11 cellular contexts compared by ENCODE assay signal in the genomic region with DNA sequence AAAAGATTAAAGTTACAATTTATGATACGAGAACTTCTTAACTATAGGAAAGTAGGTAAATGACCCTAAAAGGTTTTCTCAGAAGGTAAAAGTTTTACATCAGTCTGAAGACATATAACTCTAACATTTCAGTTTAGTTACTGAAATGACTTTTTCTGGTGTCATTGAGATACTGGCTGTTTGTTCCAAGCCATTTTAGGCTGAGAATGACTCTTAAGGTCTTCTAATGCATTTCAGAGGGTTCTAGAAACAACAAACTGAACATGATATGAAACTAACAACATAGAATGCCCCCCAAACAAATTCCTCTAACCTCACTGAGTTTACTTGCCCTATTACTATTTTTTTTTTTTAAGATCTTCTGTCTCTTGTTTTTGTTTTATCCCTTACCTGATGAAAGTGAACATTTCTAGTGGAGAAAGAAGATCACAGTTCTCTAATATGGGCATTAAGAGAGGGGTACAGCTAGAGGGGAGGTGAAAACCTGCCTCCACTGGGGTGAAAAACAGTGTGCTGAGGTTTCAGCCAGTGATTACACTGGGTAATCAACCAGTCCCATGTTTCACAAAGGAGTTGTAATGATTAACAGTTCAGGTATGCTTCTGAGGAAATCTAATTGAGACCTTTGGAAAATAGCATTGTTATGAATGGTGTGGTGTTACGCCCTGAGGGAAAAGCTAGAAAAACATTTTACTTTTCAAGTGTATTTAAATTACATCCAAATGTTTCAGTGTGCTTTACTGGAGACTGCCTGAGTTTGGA. TPM values are rescaled to one million over a fixed set of nuclear protein-coding genes. Genes with fewer than 3 reads are reported as not detected.
DNase-seq lines count a peak whose midpoint lies in the region; ATAC-seq and TF ChIP-seq lines count a peak whose summit lies in the region.
"Had no signal": no experiment of that assay in that cellular context is flagged by ENCODE, and none has a peak within 500 bp of the region (broad histone marks: within the 10 kb centered on the region; RNA-seq: fewer than 3 reads in every experiment).

No MANE protein-coding gene starts in this region.

- TF ChIP-seq POLR2A in gastroesophageal sphincter (IDR thresholded peaks at IDR 0.05) (no peak), gastrocnemius medialis (IDR thresholded peaks at IDR 0.05) (no peak)

- no peaks in the 10 kb centered on the region for H3K27me3 Mint-ChIP-seq in activated CD4-positive, alpha-beta T cell treated with anti-CD3 and anti-CD28 coated beads, Interleukin-2, amount 10 ng/mL, durations not matched to agents 24 days and 14 days
- no peaks in the 10 kb centered on the region for H3K27me3 Mint-ChIP-seq in T-helper 17 cell
- no peaks in the 10 kb centered on the region for H3K27me3 Mint-ChIP-seq in stimulated activated naive B cell treated with anti-CD40 and anti-IgM and Interleukin-4, amounts not matched to agents 10 μg/mL and 1 μg/mL and 100 μg/mL, for 72 hours

- no peaks in the 10 kb centered on the region for H3K9me3 Mint-ChIP-seq in activated CD4-positive, alpha-beta T cell treated with anti-CD3 and anti-CD28 coated beads, Interleukin-2, amount 10 ng/mL, durations not matched to agents 24 days and 14 days
- H3K9me3 Mint-ChIP-seq in stimulated activated naive B cell treated with anti-CD40 and anti-IgM and Interleukin-4, amounts not matched to agents 10 μg/mL and 1 μg/mL and 100 μg/mL, for 72 hours = no peaks in the 10 kb centered on the region

- H3K4me3 ChIP-seq in gastroesophageal sphincter (no peak overlapping the region), gastrocnemius medialis (no peak overlapping the region)
- H3K4me3 ChIP-seq: BLaER1 had no signal

- TF ChIP-seq EP300 in gastroesophageal sphincter (IDR thresholded peaks at IDR 0.05) = no peak

- DNase-seq in activated CD4-positive, alpha-beta T cell treated with anti-CD3 and anti-CD28 coated beads, Interleukin-2, amount 10 ng/mL, durations not matched to agents 24 days and 14 days = no peak
- no peak for DNase-seq in activated CD4-positive, alpha-beta T cell treated with anti-CD3 and anti-CD28 coated beads, Interleukin-2, amount 50 U/mL, for 1 hour
- DNase-seq in T-helper 17 cell (no peak), gastrocnemius medialis (no peak), RPMI8226 (no peak)
- DNase-seq in stimulated activated naive B cell treated with anti-CD40 and anti-IgM and Interleukin-4, amounts not matched to agents 10 μg/mL and 1 μg/mL and 100 μg/mL, for 72 hours = no peak
- DNase-seq: GOT3, NCI-H2081 treated with DMSO at 0.1 percent for 48 hours had no signal

- H3K4me3 Mint-ChIP-seq in activated CD4-positive, alpha-beta T cell treated with anti-CD3 and anti-CD28 coated beads, Interleukin-2, amount 10 ng/mL, durations not matched to agents 24 days and 14 days = no peak overlapping the region
- H3K4me3 Mint-ChIP-seq in T-helper 17 cell = no peak overlapping the region
- H3K4me3 Mint-ChIP-seq in stimulated activated naive B cell treated with anti-CD40 and anti-IgM and Interleukin-4, amounts not matched to agents 10 μg/mL and 1 μg/mL and 100 μg/mL, for 72 hours = no peak overlapping the region

- intact Hi-C loops in activated CD4-positive, alpha-beta T cell treated with anti-CD3 and anti-CD28 coated beads, Interleukin-2, amount 10 ng/mL, durations not matched to agents 24 days and 14 days (cut with micrococcal nuclease) = loop anchor here (1.0 kb wide), 1 partner anchor 9 kb away; no protein-coding TSS in a partner anchor
- intact Hi-C loops in gastrocnemius medialis (cut with DNase I; ENCODE audit: low total_unique reads) = no loop called here

- peaks cover 51% of the 10 kb centered on the region for H3K36me3 Mint-ChIP-seq in activated CD4-positive, alpha-beta T cell treated with anti-CD3 and anti-CD28 coated beads, Interleukin-2, amount 10 ng/mL, durations not matched to agents 24 days and 14 days (ENCODE audit: low read depth)
- peaks cover 6% of the 10 kb centered on the region for H3K36me3 Mint-ChIP-seq in T-helper 17 cell (ENCODE audit: low read depth)
- peaks cover 18 to 30% of the 10 kb centered on the region in 2 donors for H3K36me3 Mint-ChIP-seq in stimulated activated naive B cell treated with anti-CD40 and anti-IgM and Interleukin-4, amounts not matched to agents 10 μg/mL and 1 μg/mL and 100 μg/mL, for 72 hours

- H3K27ac Mint-ChIP-seq in activated CD4-positive, alpha-beta T cell treated with anti-CD3 and anti-CD28 coated beads, Interleukin-2, amount 10 ng/mL, durations not matched to agents 24 days and 14 days = peak overlapping the region; percentile 80
- H3K27ac Mint-ChIP-seq in T-helper 17 cell = peak overlapping the region; percentile 77
- peak overlapping the region; percentile 86 for H3K27ac Mint-ChIP-seq in stimulated activated naive B cell treated with anti-CD40 and anti-IgM and Interleukin-4, amounts not matched to agents 10 μg/mL and 1 μg/mL and 100 μg/mL, for 72 hours

- H3K4me1 Mint-ChIP-seq in activated CD4-positive, alpha-beta T cell treated with anti-CD3 and anti-CD28 coated beads, Interleukin-2, amount 10 ng/mL, durations not matched to agents 24 days and 14 days = peaks cover 38% of the 10 kb centered on the region
- H3K4me1 Mint-ChIP-seq in T-helper 17 cell = peaks cover 24% of the 10 kb centered on the region
- peaks cover 25 to 59% of the 10 kb centered on the region in 2 donors for H3K4me1 Mint-ChIP-seq in stimulated activated naive B cell treated with anti-CD40 and anti-IgM and Interleukin-4, amounts not matched to agents 10 μg/mL and 1 μg/mL and 100 μg/mL, for 72 hours

- peaks cover 0 to 29% of the 10 kb centered on the region in 2 donors for H3K36me3 ChIP-seq in gastroesophageal sphincter
- peaks cover 0 to 40% of the 10 kb centered on the region in 2 donors for H3K36me3 ChIP-seq in gastrocnemius medialis

- H3K9me3 ChIP-seq in T-helper 17 cell (ENCODE audit: control insufficient read depth, low read length, poor library complexity, severe bottlenecking) (no peaks in the 10 kb centered on the region), gastroesophageal sphincter (no peaks in the 10 kb centered on the region), gastrocnemius medialis (no peaks in the 10 kb centered on the region)
- H3K9me3 ChIP-seq: BLaER1 had no signal

- no peak for TF ChIP-seq CTCF in gastroesophageal sphincter (IDR thresholded peaks at IDR 0.05)
- TF ChIP-seq CTCF in gastrocnemius medialis (IDR thresholded peaks at IDR 0.05 in 4 of 5, conservative IDR thresholded peaks at IDR 0.05 in 1 of 5) = no peak

- H3K4me1 ChIP-seq in gastroesophageal sphincter (peaks cover 0 to 11% (median 3%) of the 10 kb centered on the region in 3 donors), gastrocnemius medialis (peaks cover 0 to 9% of the 10 kb centered on the region in 2 donors)
- H3K4me1 ChIP-seq: BLaER1 had no signal

- ATAC-seq in T-helper 17 cell (no peak), gastroesophageal sphincter (peak; percentile 65), HG03159 (IDR thresholded peaks at IDR 0.05; ENCODE audit: unreplicated experiment) (no peak), gastrocnemius medialis (no peak)
- ATAC-seq in stimulated activated naive B cell treated with anti-CD40 and anti-IgM and Interleukin-4, amounts not matched to agents 10 μg/mL and 1 μg/mL and 100 μg/mL, for 72 hours (replicated peaks) = peak; percentile 17 to 26

- 68 to 78% methylated on average over 2 of the region's 2 CpGs for WGBS in gastroesophageal sphincter (ENCODE audit: low coverage in 1 of 2), 2 donors

- H3K27me3 ChIP-seq in gastroesophageal sphincter (peaks cover 16% of the 10 kb centered on the region), gastrocnemius medialis (no peaks in the 10 kb centered on the region)
- H3K27me3 ChIP-seq: BLaER1 had no signal

- in situ Hi-C loops in gastrocnemius medialis (cut with MboI; ENCODE audit: low sequenced_read_pairs in 4 of 4) = loop anchor here in 3 of 4 donors (10.0 to 25.0 kb wide), 3 partner anchors 527 to 677 kb away; a partner anchor contains a TSS

- no peak overlapping the region for H3K27ac ChIP-seq in gastroesophageal sphincter
- no peak overlapping the region for H3K27ac ChIP-seq in gastrocnemius medialis
- H3K27ac ChIP-seq: BLaER1 had no signal

RNA-seq across cellular contexts. Expression of a gene that starts 11.2 kb away (rescaled TPM):
- 50.7 and 53.1 TPM in 2 replicates for total RNA-seq in activated CD4-positive, alpha-beta T cell treated with anti-CD3 and anti-CD28 coated beads, Interleukin-2, amount 10 ng/mL, durations not matched to agents 24 days and 14 days
- total RNA-seq in T-helper 17 cell = 10 to 100 TPM; 61.9 to 71.6 TPM
- 10 to 100 TPM in 2 of 4 donors, 1 to 10 TPM in 2; 2.8 to 30.7 (median 7.9) TPM for total RNA-seq in gastroesophageal sphincter
- 1 to 10 TPM in 3 of 4 donors, under 1 TPM in 1; 0.63 to 5.5 (median 4.0) TPM for total RNA-seq in gastrocnemius medialis

Comparison
In these comparisons a context has a peak if more than half of its experiments do, and no peak if none do; other contexts are left out.
1. ATAC-seq: peak in gastroesophageal sphincter (single experiment) and stimulated activated naive B cell treated with anti-CD40 and anti-IgM and Interleukin-4, amounts not matched to agents 10 μg/mL and 1 μg/mL and 100 μg/mL, for 72 hours (2 of 2); none in T-helper 17 cell (single experiment), HG03159 (single experiment) and gastrocnemius medialis (0 of 2).
2. Peak in every context shown above with its lines, with median percentiles within 50 percentile points of each other: H3K27ac Mint-ChIP-seq.